1 cellular context compared by ENCODE assay signal in genomic region chr14:93999573-93999972, GRCh38.
TF ChIP-seq lines count a peak whose summit lies in the region.

No MANE protein-coding gene starts in this region.

TF ChIP-seq in K562, 482 proteins besides CTCF, POLR2A, EP300 and RAD21 (continued from another document):
- TF ChIP-seq ZNF740 (CRISPR knock-in tag; IDR thresholded peaks at IDR 0.05): no peak
- no peak for TF ChIP-seq ZNF740 (tag; IDR thresholded peaks at IDR 0.05)
TF ChIP-seq in K562: peak in this region for 1.
